ENCODE assay signal across 13 cellular contexts in the genomic region with DNA sequence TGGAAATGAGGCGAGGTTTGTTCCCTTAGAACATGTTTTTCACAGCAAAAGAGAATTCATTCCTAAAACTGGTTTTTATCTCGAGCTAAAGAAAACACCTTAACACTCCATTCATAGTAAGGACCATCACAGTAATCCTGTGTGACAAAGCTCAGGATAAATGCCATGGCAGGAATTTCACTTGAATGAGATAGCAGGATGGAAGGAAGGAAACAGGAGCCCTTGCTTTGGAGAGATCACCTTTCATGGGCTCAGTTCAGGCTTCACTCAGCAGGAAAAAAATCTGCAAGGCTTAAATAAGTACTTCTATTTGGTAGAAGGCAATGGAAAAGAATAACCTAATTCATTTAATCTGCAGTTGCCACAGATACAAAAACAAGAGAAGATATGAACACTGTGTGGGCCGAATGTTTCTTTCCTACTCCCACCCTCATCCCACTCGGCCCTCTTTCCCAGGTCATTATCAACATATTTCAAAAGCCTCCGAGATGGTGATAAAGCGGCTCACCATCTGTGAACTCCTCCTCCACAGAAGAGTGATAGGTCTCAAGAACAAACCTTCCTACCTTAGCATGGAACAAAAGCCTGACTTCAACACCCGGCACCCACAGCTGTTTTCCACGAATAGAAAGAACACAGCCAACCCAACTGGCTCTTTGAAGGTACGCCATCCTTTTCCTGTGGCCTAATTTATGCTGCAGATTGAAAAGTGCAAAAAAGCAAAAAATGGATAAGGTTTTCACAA. TPM values are rescaled to one million over a fixed set of nuclear protein-coding genes. Genes with fewer than 3 reads are reported as not detected.
A peak's percentile ranks its signal among the peaks of the same experiment; 100 is the strongest.
DNase-seq lines count a peak whose midpoint lies in the region; ATAC-seq and TF ChIP-seq lines count a peak whose summit lies in the region.
"Had no signal": no experiment of that assay in that cellular context is flagged by ENCODE, and none has a peak within 500 bp of the region (broad histone marks: within the 10 kb centered on the region; RNA-seq: fewer than 3 reads in every experiment).

No MANE protein-coding gene starts in this region.

- peaks cover 5% of the 10 kb centered on the region for H3K4me1 ChIP-seq in endodermal cell (ENCODE audit: control insufficient read depth, insufficient read depth, low read length)
- H3K4me1 ChIP-seq: SJSA1 had no signal

- peak overlapping the region; percentile 66 for H3K4me3 ChIP-seq in endodermal cell (ENCODE audit: low read length)
- H3K4me3 ChIP-seq: MG63, SJSA1 had no signal

- H3K9me3 ChIP-seq in endodermal cell (ENCODE audit: control insufficient read depth, low read length), result no peaks in the 10 kb centered on the region
- H3K9me3 ChIP-seq: MG63, SJSA1 had no signal

- no peaks in the 10 kb centered on the region for H3K9me3 Mint-ChIP-seq in activated CD8-positive, alpha-beta memory T cell treated with anti-CD3 and anti-CD28 coated beads, Interleukin-2, amount 10 ng/mL, durations not matched to agents 7 days and 5 days (ENCODE audit: low read depth)
- H3K9me3 Mint-ChIP-seq in activated CD4-positive, alpha-beta memory T cell treated with anti-CD3 and anti-CD28 coated beads, Interleukin-2, amount 10 ng/mL, durations not matched to agents 7 days and 5 days, result no peaks in the 10 kb centered on the region
- no peaks in the 10 kb centered on the region for H3K9me3 Mint-ChIP-seq in endodermal cell
- H3K9me3 Mint-ChIP-seq in stimulated activated naive CD8-positive, alpha-beta T cell treated with anti-CD3 and anti-CD28 coated beads, Interleukin-15, Interleukin-2, amounts not matched to agents 100 ng/mL and 50 ng/mL, for 24 hours, result no peaks in the 10 kb centered on the region

- peaks cover 56% of the 10 kb centered on the region for H3K36me3 Mint-ChIP-seq in activated CD8-positive, alpha-beta memory T cell treated with anti-CD3 and anti-CD28 coated beads, Interleukin-2, amount 10 ng/mL, durations not matched to agents 7 days and 5 days
- H3K36me3 Mint-ChIP-seq in activated CD4-positive, alpha-beta memory T cell treated with anti-CD3 and anti-CD28 coated beads, Interleukin-2, amount 10 ng/mL, durations not matched to agents 7 days and 5 days (ENCODE audit: low read depth), result peaks cover 62% of the 10 kb centered on the region
- H3K36me3 Mint-ChIP-seq in endodermal cell (ENCODE audit: low read depth), result no peaks in the 10 kb centered on the region
- peaks cover 57% of the 10 kb centered on the region for H3K36me3 Mint-ChIP-seq in stimulated activated naive CD8-positive, alpha-beta T cell treated with anti-CD3 and anti-CD28 coated beads, Interleukin-15, Interleukin-2, amounts not matched to agents 100 ng/mL and 50 ng/mL, for 24 hours (ENCODE audit: low read depth)

- no peaks in the 10 kb centered on the region for H3K27me3 ChIP-seq in endodermal cell (ENCODE audit: control insufficient read depth, insufficient read depth, low read length, poor library complexity, severe bottlenecking)
- H3K27me3 ChIP-seq: MG63, SJSA1 had no signal

- no peaks in the 10 kb centered on the region for H3K27me3 Mint-ChIP-seq in activated CD8-positive, alpha-beta memory T cell treated with anti-CD3 and anti-CD28 coated beads, Interleukin-2, amount 10 ng/mL, durations not matched to agents 7 days and 5 days
- H3K27me3 Mint-ChIP-seq in activated CD4-positive, alpha-beta memory T cell treated with anti-CD3 and anti-CD28 coated beads, Interleukin-2, amount 10 ng/mL, durations not matched to agents 7 days and 5 days, result no peaks in the 10 kb centered on the region
- no peaks in the 10 kb centered on the region for H3K27me3 Mint-ChIP-seq in endodermal cell (ENCODE audit: insufficient read depth)
- no peaks in the 10 kb centered on the region for H3K27me3 Mint-ChIP-seq in stimulated activated naive CD8-positive, alpha-beta T cell treated with anti-CD3 and anti-CD28 coated beads, Interleukin-15, Interleukin-2, amounts not matched to agents 100 ng/mL and 50 ng/mL, for 24 hours

- no peak for DNase-seq in activated CD8-positive, alpha-beta memory T cell treated with anti-CD3 and anti-CD28 coated beads, Interleukin-2, amount 10 ng/mL, durations not matched to agents 7 days and 5 days
- DNase-seq in activated CD8-positive, alpha-beta memory T cell treated with anti-CD3 and anti-CD28 coated beads for 24 hours, result no peak
- peak; percentile 56 for DNase-seq in activated CD4-positive, alpha-beta memory T cell treated with anti-CD3 and anti-CD28 coated beads, Interleukin-2, amount 10 ng/mL, durations not matched to agents 7 days and 5 days
- DNase-seq in endodermal cell (peak; percentile 63), NCI-H187 treated with DMSO at 0.1 percent for 48 hours (lab: John Stamatoyannopoulos, UW) (no peak), T1000 (lab: John Stamatoyannopoulos, UW) (no peak)
- DNase-seq: foreskin fibroblast, left cardiac atrium, MG63, NCI-H69 had no signal

- H3K9ac ChIP-seq in endodermal cell (ENCODE audit: extremely low read depth, low read length, poor library complexity, severe bottlenecking), result no peak overlapping the region

- 60 to 78% methylated on average over 6 to 9 of the region's 9 CpGs for WGBS in endodermal cell (ENCODE audit: insufficient coverage in 1 of 2, insufficient read length in 1 of 2), 2 experiments

- peak overlapping the region; percentile 57 for H3K27ac Mint-ChIP-seq in activated CD8-positive, alpha-beta memory T cell treated with anti-CD3 and anti-CD28 coated beads, Interleukin-2, amount 10 ng/mL, durations not matched to agents 7 days and 5 days
- peak overlapping the region; percentile 77 for H3K27ac Mint-ChIP-seq in activated CD4-positive, alpha-beta memory T cell treated with anti-CD3 and anti-CD28 coated beads, Interleukin-2, amount 10 ng/mL, durations not matched to agents 7 days and 5 days
- peak overlapping the region; percentile 11 for H3K27ac Mint-ChIP-seq in endodermal cell
- peak overlapping the region; percentile 93 for H3K27ac Mint-ChIP-seq in stimulated activated naive CD8-positive, alpha-beta T cell treated with anti-CD3 and anti-CD28 coated beads, Interleukin-15, Interleukin-2, amounts not matched to agents 100 ng/mL and 50 ng/mL, for 24 hours

- peaks cover 62% of the 10 kb centered on the region for H3K4me1 Mint-ChIP-seq in activated CD8-positive, alpha-beta memory T cell treated with anti-CD3 and anti-CD28 coated beads, Interleukin-2, amount 10 ng/mL, durations not matched to agents 7 days and 5 days
- H3K4me1 Mint-ChIP-seq in activated CD4-positive, alpha-beta memory T cell treated with anti-CD3 and anti-CD28 coated beads, Interleukin-2, amount 10 ng/mL, durations not matched to agents 7 days and 5 days, result peaks cover 62% of the 10 kb centered on the region
- peaks cover 21% of the 10 kb centered on the region for H3K4me1 Mint-ChIP-seq in endodermal cell
- H3K4me1 Mint-ChIP-seq in stimulated activated naive CD8-positive, alpha-beta T cell treated with anti-CD3 and anti-CD28 coated beads, Interleukin-15, Interleukin-2, amounts not matched to agents 100 ng/mL and 50 ng/mL, for 24 hours (ENCODE audit: low read depth), result peaks cover 5% of the 10 kb centered on the region

- no peak overlapping the region for H3K27ac ChIP-seq in endodermal cell (ENCODE audit: low read depth, low read length)
- H3K27ac ChIP-seq: SJSA1 had no signal

- CTCF ChIA-PET in activated CD8-positive, alpha-beta memory T cell treated with anti-CD3 and anti-CD28 coated beads, Interleukin-2, amount 10 ng/mL, durations not matched to agents 7 days and 5 days (lab: Charles Lee), result interaction anchor here (1.7 kb wide), 1 partner anchor 274 kb away, joined by 4 read pairs; no protein-coding TSS in a partner anchor
- CTCF ChIA-PET in activated CD4-positive, alpha-beta memory T cell treated with anti-CD3 and anti-CD28 coated beads, Interleukin-2, amount 10 ng/mL, durations not matched to agents 7 days and 5 days (lab: Charles Lee), result interaction anchor here (0.7 to 7.6 kb wide), 2 partner anchors 28 to 275 kb away, joined by 4 to 41 read pairs; a partner anchor contains a TSS

- H3K36me3 ChIP-seq in endodermal cell (ENCODE audit: control insufficient read depth, insufficient read depth, low read length), result no peaks in the 10 kb centered on the region
- H3K36me3 ChIP-seq: MG63, SJSA1 had no signal

- peak; percentile 63 for ATAC-seq in activated CD8-positive, alpha-beta memory T cell treated with anti-CD3 and anti-CD28 coated beads, Interleukin-2, amount 10 ng/mL, durations not matched to agents 7 days and 5 days
- ATAC-seq in GM18502 (IDR thresholded peaks at IDR 0.05; ENCODE audit: poor library complexity, unreplicated experiment), result no peak

- no peak for TF ChIP-seq CTCF in endodermal cell (conservative IDR thresholded peaks at IDR 0.05)

- H3K4me3 Mint-ChIP-seq in activated CD8-positive, alpha-beta memory T cell treated with anti-CD3 and anti-CD28 coated beads, Interleukin-2, amount 10 ng/mL, durations not matched to agents 7 days and 5 days, result no peak overlapping the region
- H3K4me3 Mint-ChIP-seq in activated CD4-positive, alpha-beta memory T cell treated with anti-CD3 and anti-CD28 coated beads, Interleukin-2, amount 10 ng/mL, durations not matched to agents 7 days and 5 days, result peak overlapping the region; percentile 48
- peak overlapping the region; percentile 14 for H3K4me3 Mint-ChIP-seq in endodermal cell
- peak overlapping the region; percentile 64 for H3K4me3 Mint-ChIP-seq in stimulated activated naive CD8-positive, alpha-beta T cell treated with anti-CD3 and anti-CD28 coated beads, Interleukin-15, Interleukin-2, amounts not matched to agents 100 ng/mL and 50 ng/mL, for 24 hours

- POLR2A ChIA-PET in activated CD4-positive, alpha-beta memory T cell treated with anti-CD3 and anti-CD28 coated beads, Interleukin-2, amount 10 ng/mL, durations not matched to agents 7 days and 5 days (lab: Charles Lee), result interaction anchor here (0.6 to 2.0 kb wide), 12 partner anchors 9 to 83 kb away, joined by 3 to 13 read pairs (median 4); no protein-coding TSS in a partner anchor

RNA-seq across cellular contexts. Expression of a gene that starts 28.9 kb away (rescaled TPM):
- total RNA-seq in activated CD8-positive, alpha-beta memory T cell treated with anti-CD3 and anti-CD28 coated beads, Interleukin-2, amount 10 ng/mL, durations not matched to agents 7 days and 5 days, result 100 to 1,000 TPM; 118 to 143 TPM
- total RNA-seq in activated CD4-positive, alpha-beta memory T cell treated with anti-CD3 and anti-CD28 coated beads, Interleukin-2, amount 10 ng/mL, durations not matched to agents 7 days and 5 days, result 100 to 1,000 TPM; 102 to 109 TPM
- 1 to 10 TPM; 1.4 to 2.3 TPM for total RNA-seq in endodermal cell
- polyA plus RNA-seq in endodermal cell (2013, experiment 1 of 2), result 6.3 TPM
- 5.0 TPM for polyA plus RNA-seq in endodermal cell (2013, experiment 2 of 2)

Comparison
In these comparisons a context has a peak if more than half of its experiments do, and no peak if none do; other contexts are left out.
1. DNase-seq: peak in activated CD4-positive, alpha-beta memory T cell treated with anti-CD3 and anti-CD28 coated beads, Interleukin-2, amount 10 ng/mL, durations not matched to agents 7 days and 5 days (single experiment) and endodermal cell (single experiment); none in activated CD8-positive, alpha-beta memory T cell treated with anti-CD3 and anti-CD28 coated beads, Interleukin-2, amount 10 ng/mL, durations not matched to agents 7 days and 5 days (single experiment), activated CD8-positive, alpha-beta memory T cell treated with anti-CD3 and anti-CD28 coated beads for 24 hours (single experiment), NCI-H187 treated with DMSO at 0.1 percent for 48 hours (single experiment) and T1000 (single experiment).
2. H3K27ac Mint-ChIP-seq: peak in every context shown above with its lines; median percentile 93 in stimulated activated naive CD8-positive, alpha-beta T cell treated with anti-CD3 and anti-CD28 coated beads, Interleukin-15, Interleukin-2, amounts not matched to agents 100 ng/mL and 50 ng/mL, for 24 hours; 77 in activated CD4-positive, alpha-beta memory T cell treated with anti-CD3 and anti-CD28 coated beads, Interleukin-2, amount 10 ng/mL, durations not matched to agents 7 days and 5 days; 57 in activated CD8-positive, alpha-beta memory T cell treated with anti-CD3 and anti-CD28 coated beads, Interleukin-2, amount 10 ng/mL, durations not matched to agents 7 days and 5 days; 11 in endodermal cell.
3. RNA of a gene that starts 28.9 kb away (total RNA-seq): 118 to 143 TPM in activated CD8-positive, alpha-beta memory T cell treated with anti-CD3 and anti-CD28 coated beads, Interleukin-2, amount 10 ng/mL, durations not matched to agents 7 days and 5 days and 102 to 109 TPM in activated CD4-positive, alpha-beta memory T cell treated with anti-CD3 and anti-CD28 coated beads, Interleukin-2, amount 10 ng/mL, durations not matched to agents 7 days and 5 days; 1.4 to 2.3 TPM in endodermal cell; every median in the first group is over 10 times any median in the second.